Comparison of ENCODE assay signal across 1 cellular context in genomic region chr5:77775773-77776605, GRCh38.
A peak's percentile ranks its signal among the peaks of the same experiment; 100 is the strongest.
TF ChIP-seq lines count a peak whose summit lies in the region.

TSS of gene TBCA (minus strand) at chr5:77776339. CDS start at chr5:77776257, 82 bp downstream.

TF ChIP-seq in HepG2, 621 proteins besides CTCF, POLR2A, EP300 and RAD21 (continued from another document and continues in another):
- TF ChIP-seq ATF7 (IDR thresholded peaks at IDR 0.05) (no peak), ATF7 (CRISPR knock-in tag; IDR thresholded peaks at IDR 0.05) (0 out of 2 replicates have a peak, but pooled peaks have one; percentile 44), PREB (CRISPR knock-in tag; IDR thresholded peaks at IDR 0.05) (no peak), JDP2 (CRISPR knock-in tag; IDR thresholded peaks at IDR 0.05; ENCODE audit: borderline replicate concordance) (no peak; the same call in 1 of the 2 replicates), SNAPC4 (CRISPR knock-in tag; IDR thresholded peaks at IDR 0.05) (no peak), ETV6 (CRISPR knock-in tag; conservative IDR thresholded peaks at IDR 0.05) (0 out of 2 replicates have a peak, but pooled peaks have one; percentile 51), SKI (IDR thresholded peaks at IDR 0.05; ENCODE audit: partially characterized antibody) (no peak), KLF15 (CRISPR knock-in tag; IDR thresholded peaks at IDR 0.05; ENCODE audit: borderline replicate concordance) (no peak), ZNF616 (CRISPR knock-in tag; IDR thresholded peaks at IDR 0.05; ENCODE audit: low read depth) (no peak), ATF6 (CRISPR knock-in tag; conservative IDR thresholded peaks at IDR 0.05) (no peak), SRSF1 (optimal IDR thresholded peaks at IDR 0.05; ENCODE audit: low read depth, low read length) (no peak), PCBP1 (IDR thresholded peaks at IDR 0.05; ENCODE audit: borderline replicate concordance, low read depth, low read length) (no peak), ZNF766 (CRISPR knock-in tag; IDR thresholded peaks at IDR 0.05; ENCODE audit: borderline replicate concordance) (no peak), ZBTB7A (CRISPR knock-in tag; IDR thresholded peaks at IDR 0.05) (peak; percentile 44; the same call in 1 of the 2 replicates), ZNF746 (CRISPR knock-in tag; IDR thresholded peaks at IDR 0.05) (no peak), MTA3 (CRISPR knock-in tag; IDR thresholded peaks at IDR 0.05) (no peak), FOXK2 (IDR thresholded peaks at IDR 0.05) (no peak), ZNF503 (CRISPR knock-in tag; IDR thresholded peaks at IDR 0.05) (0 out of 2 replicates have a peak, but pooled peaks have one; percentile 62), JUNB (CRISPR knock-in tag; IDR thresholded peaks at IDR 0.05; ENCODE audit: borderline replicate concordance) (no peak; the same call in 1 of the 2 replicates), HBP1 (CRISPR knock-in tag; IDR thresholded peaks at IDR 0.05; ENCODE audit: low read depth) (0 out of 2 replicates have a peak, but pooled peaks have one; percentile 17), ZNF607 (CRISPR knock-in tag; IDR thresholded peaks at IDR 0.05; ENCODE audit: borderline replicate concordance) (peak; percentile 73), THAP11 (CRISPR knock-in tag; IDR thresholded peaks at IDR 0.05) (peak; percentile 56; the same call in 1 of the 2 replicates), NFAT5 (CRISPR knock-in tag; IDR thresholded peaks at IDR 0.05) (no peak; the same call in none of the 2 replicates), SMAD9 (CRISPR knock-in tag; IDR thresholded peaks at IDR 0.05) (no peak), FOXM1 (CRISPR knock-in tag; IDR thresholded peaks at IDR 0.05) (no peak), ZNF205 (CRISPR knock-in tag; IDR thresholded peaks at IDR 0.05) (0 out of 2 replicates have a peak, but pooled peaks have one; percentile 29), ZNF18 (CRISPR knock-in tag; IDR thresholded peaks at IDR 0.05; ENCODE audit: insufficient replicate concordance) (peak; percentile 42), NR1H2 (CRISPR knock-in tag; IDR thresholded peaks at IDR 0.05; ENCODE audit: borderline replicate concordance, low read depth) (no peak; the same call in 1 of the 2 replicates), ZFP90 (CRISPR knock-in tag; IDR thresholded peaks at IDR 0.05; ENCODE audit: borderline replicate concordance) (peak; percentile 79), ZBTB10 (CRISPR knock-in tag; IDR thresholded peaks at IDR 0.05; ENCODE audit: borderline replicate concordance) (no peak; the same call in none of the 2 replicates), MYC (CRISPR knock-in tag; IDR thresholded peaks at IDR 0.05; ENCODE audit: borderline replicate concordance) (peak; percentile 83), GATAD2A (CRISPR knock-in tag; IDR thresholded peaks at IDR 0.05) (peak; percentile 22; the same call in 1 of the 2 replicates), KAT8 (CRISPR knock-in tag; IDR thresholded peaks at IDR 0.05) (peak; percentile 45), ZNF160 (CRISPR knock-in tag; IDR thresholded peaks at IDR 0.05) (no peak; the same call in 1 of the 2 replicates), ZNF660 (CRISPR knock-in tag; IDR thresholded peaks at IDR 0.05; ENCODE audit: borderline replicate concordance, low read depth) (0 out of 2 replicates have a peak, but pooled peaks have one; percentile 53)
